Comparison of ENCODE assay signal across 9 cellular contexts in genomic region chr20:45059022-45059728, GRCh38. TPM values are rescaled to one million over a fixed set of nuclear protein-coding genes. Genes with fewer than 3 reads are reported as not detected.
DNase-seq lines count a peak whose midpoint lies in the region; ATAC-seq and TF ChIP-seq lines count a peak whose summit lies in the region.
"Had no signal": no experiment of that assay in that cellular context is flagged by ENCODE, and none has a peak within 500 bp of the region (broad histone marks: within the 10 kb centered on the region; RNA-seq: fewer than 3 reads in every experiment).

No MANE protein-coding gene starts in this region.

- no peaks in the 10 kb centered on the region for H4K20me1 ChIP-seq in SU-DHL-6 (ENCODE audit: low read depth, low read length)

- ATAC-seq in GM18909 (IDR thresholded peaks at IDR 0.05; ENCODE audit: poor library complexity, unreplicated experiment) (no peak), GM18873 (IDR thresholded peaks at IDR 0.05; ENCODE audit: low FRiP score, unreplicated experiment) (no peak), GM21723 (IDR thresholded peaks at IDR 0.05; ENCODE audit: unreplicated experiment) (no peak)

- H3K27me3 ChIP-seq in SU-DHL-6 (ENCODE audit: low read length) (no peaks in the 10 kb centered on the region), colonic mucosa (no peaks in the 10 kb centered on the region)

- H3K9me3 Mint-ChIP-seq in HFFc6 = no peaks in the 10 kb centered on the region

- no peak overlapping the region for H3K4me2 ChIP-seq in SU-DHL-6 (ENCODE audit: low read depth, low read length, poor library complexity, severe bottlenecking)

- H3K27me3 Mint-ChIP-seq in HFFc6 (ENCODE audit: insufficient read depth) = no peaks in the 10 kb centered on the region

- H3F3A ChIP-seq in SU-DHL-6 (ENCODE audit: insufficient read depth) = peaks cover 52% of the 10 kb centered on the region

- intact Hi-C loops in colonic mucosa (cut with DNase I) = no loop called here

- H3K4me3 Mint-ChIP-seq in HFFc6 = no peak overlapping the region

- H3K27ac Mint-ChIP-seq in HFFc6 = peak overlapping the region; percentile 70

- H3K36me3 Mint-ChIP-seq in HFFc6 (ENCODE audit: low read depth) = peaks cover 29% of the 10 kb centered on the region

- H3K36me3 ChIP-seq in SU-DHL-6 (ENCODE audit: low read length) (peaks cover 36% of the 10 kb centered on the region), colonic mucosa (no peaks in the 10 kb centered on the region)

- H3K9me3 ChIP-seq in SU-DHL-6 (ENCODE audit: insufficient read depth, low read length) (no peaks in the 10 kb centered on the region), colonic mucosa (no peaks in the 10 kb centered on the region)

- H3K79me2 ChIP-seq in SU-DHL-6 (ENCODE audit: insufficient read depth, low read length) = peaks cover 47% of the 10 kb centered on the region

- H2AFZ ChIP-seq in SU-DHL-6 (ENCODE audit: low read depth, low read length, severe bottlenecking) = no peak overlapping the region

- H3K4me3 ChIP-seq in SU-DHL-6 (ENCODE audit: insufficient read depth, low read length, poor library complexity, severe bottlenecking) = no peak overlapping the region
- H3K4me3 ChIP-seq in epithelial cell of esophagus (ENCODE audit: low read length) = no peak overlapping the region
- no peak overlapping the region for H3K4me3 ChIP-seq in colonic mucosa

- H3K9me2 ChIP-seq in SU-DHL-6 (replicated peaks; ENCODE audit: insufficient read depth, low read length) = no peaks in the 10 kb centered on the region

- H3K4me1 Mint-ChIP-seq in HFFc6 (ENCODE audit: low read depth) = peaks cover 67% of the 10 kb centered on the region

- TF ChIP-seq CTCF in HFFc6 (IDR thresholded peaks at IDR 0.05) (no peak), SU-DHL-6 (IDR thresholded peaks at IDR 0.05; ENCODE audit: insufficient read depth, low read length, poor library complexity, severe bottlenecking) (no peak), epithelial cell of esophagus (IDR thresholded peaks at IDR 0.05; ENCODE audit: insufficient read depth, low read depth, low read length, missing control alignments) (no peak), colonic mucosa (IDR thresholded peaks at IDR 0.05) (no peak)

- no peaks in the 10 kb centered on the region for H3K4me1 ChIP-seq in colonic mucosa

- peak overlapping the region; percentile 58 for H3K27ac ChIP-seq in SU-DHL-6 (ENCODE audit: low read depth, low read length)
- H3K27ac ChIP-seq in colonic mucosa = no peak overlapping the region

- DNase-seq in HFFc6 (peak; percentile 57), epithelial cell of esophagus (ENCODE audit: low read depth) (peak; percentile 85), pons (ENCODE audit: low spot score) (peak; percentile 92), colonic mucosa (no peak)

- H3K9ac ChIP-seq in SU-DHL-6 (ENCODE audit: low read length) (no peak overlapping the region), colonic mucosa (ENCODE audit: low read depth in 2 of 2, low read length in 2 of 2) (no peak overlapping the region)

RNA-seq across cellular contexts. Expression of gene KCNS1, which starts 41.8 kb away (rescaled TPM):
- under 1 TPM; 0.46 to 0.95 (median 0.73) TPM for total RNA-seq in HFFc6 (2021; fragmentation: NEBNext Ultra II Directional; extraction: Animal tissue kit (Norgen Biotek cat#: 25700))
- total RNA-seq in colonic mucosa = under 1 TPM in 1 of 2 donors, not detected in 1; 0.17 TPM

RNA-seq across cellular contexts. Expression of gene WFDC5, which starts 55.8 kb away (rescaled TPM):
- total RNA-seq in HFFc6 (2021; fragmentation: NEBNext Ultra II Directional; extraction: Animal tissue kit (Norgen Biotek cat#: 25700)) = not detected
- total RNA-seq in colonic mucosa = not detected
- total RNA-seq: pulmonary artery endothelial cell had no signal
